8 cellular contexts compared by ENCODE assay signal in genomic region chr6:28923318-28924102, GRCh38. TPM values are rescaled to one million over a fixed set of nuclear protein-coding genes. Genes with fewer than 3 reads are reported as not detected.
DNase-seq lines count a peak whose midpoint lies in the region; ATAC-seq and TF ChIP-seq lines count a peak whose summit lies in the region.

Gene TRIM27, minus strand, starts transcription at chr6:28923985. Its CDS starts 353 bp downstream, at chr6:28923632.

- DNase-seq in DMS53 (lab: John Stamatoyannopoulos, UW) (peak; percentile 95), HuH-7 (ENCODE audit: low spot score) (peak; percentile 77), fibroblast of lung (ENCODE audit: low read depth in 2 of 2) (peak; percentile 80 to 83)
- DNase-seq in activated T-helper 1 cell treated with anti-CD3 and anti-CD28 coated beads, Interleukin-2, amount 50 U/mL, for 16 hours (ENCODE audit: low read depth in 1 of 2, low spot score in 1 of 2) = peak; percentile 63 to 71
- peak; percentile 67 to 87 (median 80) for DNase-seq in naive thymus-derived CD4-positive, alpha-beta T cell
- peak; percentile 77 for DNase-seq in stimulated activated naive CD4-positive, alpha-beta T cell treated with Interleukin-2 at 50 U/mL for 16 hours (lab: John Stamatoyannopoulos, UW)

- H3K27ac ChIP-seq in fibroblast of lung (ENCODE audit: insufficient read depth, low read length) = peak within 1 kb of the TSS; percentile 95
- H3K27ac ChIP-seq in naive thymus-derived CD4-positive, alpha-beta T cell (ENCODE audit: low read depth, low read length) = peak within 1 kb of the TSS; percentile 86

- intact Hi-C loops in naive thymus-derived CD4-positive, alpha-beta T cell (cut with micrococcal nuclease) = loop anchor here (1.0 to 5.0 kb wide), 11 partner anchors 10 to 841 kb away; partner anchors contain the start of gene ZNF165 (in 1 of the 2)

- no peak for TF ChIP-seq CTCF in fibroblast of lung (conservative IDR thresholded peaks at IDR 0.05 in 1 of 2, IDR thresholded peaks at IDR 0.05 in 1 of 2; ENCODE audit: low read depth in 1 of 2, low read length in 2 of 2)

- no peaks in the 10 kb centered on the region for H3K9me3 Mint-ChIP-seq in naive thymus-derived CD4-positive, alpha-beta T cell

- peaks cover 28 to 52% (median 41%) of the 10 kb centered on the region in 7 donors for H3K4me1 Mint-ChIP-seq in naive thymus-derived CD4-positive, alpha-beta T cell

- peak within 1 kb of the TSS; percentile 68 to 99 (median 94) for H3K4me3 ChIP-seq in fibroblast of lung (replicated peaks in 1 of 4; ENCODE audit: control extremely low read depth in 1 of 4, insufficient read depth in 1 of 4, low read depth in 3 of 4, low read length in 4 of 4)
- H3K4me3 ChIP-seq in naive thymus-derived CD4-positive, alpha-beta T cell (ENCODE audit: low read length) = peak within 1 kb of the TSS; percentile 87

- peak within 1 kb of the TSS; percentile 87 to 99 (median 95) for H3K4me3 Mint-ChIP-seq in naive thymus-derived CD4-positive, alpha-beta T cell

- ATAC-seq in GM21515 (IDR thresholded peaks at IDR 0.05; ENCODE audit: unreplicated experiment) = peak; percentile 81
- peak; percentile 89 for ATAC-seq in naive thymus-derived CD4-positive, alpha-beta T cell

- peaks cover 4 to 33% (median 16%) of the 10 kb centered on the region in 5 donors for H3K36me3 Mint-ChIP-seq in naive thymus-derived CD4-positive, alpha-beta T cell

- H3K9me3 ChIP-seq in fibroblast of lung (ENCODE audit: control insufficient read depth, insufficient read depth, low read depth, low read length) = no peaks in the 10 kb centered on the region
- H3K9me3 ChIP-seq in naive thymus-derived CD4-positive, alpha-beta T cell (ENCODE audit: control insufficient read depth in 2 of 3, low read length in 3 of 3) = no peaks in the 10 kb centered on the region

- H3K27me3 Mint-ChIP-seq in naive thymus-derived CD4-positive, alpha-beta T cell = no peaks in the 10 kb centered on the region

- POLR2A ChIA-PET in naive thymus-derived CD4-positive, alpha-beta T cell (lab: Charles Lee) = interaction anchor here (0.6 to 4.6 kb wide), 26 partner anchors 10 to 1776 kb away, joined by 3 to 125 read pairs (median 4); a partner anchor contains a TSS

- CTCF ChIA-PET in naive thymus-derived CD4-positive, alpha-beta T cell (lab: Charles Lee) = interaction anchor here (1.2 to 1.8 kb wide), 3 partner anchors 10 to 26 kb away, joined by 3 to 5 read pairs (median 4); no protein-coding TSS in a partner anchor

- H4K20me1 ChIP-seq in fibroblast of lung (ENCODE audit: control insufficient read depth, extremely low read depth, insufficient read depth, low read length) = no peaks in the 10 kb centered on the region

- peak within 1 kb of the TSS; percentile 97 for H3K4me2 ChIP-seq in fibroblast of lung (ENCODE audit: extremely low read depth, insufficient read depth, low read length)

- H2AFZ ChIP-seq in fibroblast of lung (ENCODE audit: low read length) = peak within 1 kb of the TSS; percentile 87

- H3K27me3 ChIP-seq in fibroblast of lung (ENCODE audit: control insufficient read depth, insufficient read depth, low read length) = no peaks in the 10 kb centered on the region
- no peaks in the 10 kb centered on the region for H3K27me3 ChIP-seq in naive thymus-derived CD4-positive, alpha-beta T cell (ENCODE audit: control insufficient read depth in 2 of 2, insufficient read depth in 2 of 2, low read length in 2 of 2)

- peaks cover 18% of the 10 kb centered on the region for H3K36me3 ChIP-seq in fibroblast of lung (ENCODE audit: control insufficient read depth, insufficient read depth, low read length)
- peaks cover 8 to 32% (median 23%) of the 10 kb centered on the region in 3 experiments for H3K36me3 ChIP-seq in naive thymus-derived CD4-positive, alpha-beta T cell (ENCODE audit: control insufficient read depth in 2 of 3, insufficient read depth in 3 of 3, low read length in 3 of 3)

- H3K27ac Mint-ChIP-seq in naive thymus-derived CD4-positive, alpha-beta T cell = peak within 1 kb of the TSS; percentile 86 to 96 (median 92)

- peak within 1 kb of the TSS; percentile 93 for H3K9ac ChIP-seq in fibroblast of lung (ENCODE audit: insufficient read depth, low read length)

- H3K79me2 ChIP-seq in fibroblast of lung (ENCODE audit: control insufficient read depth, insufficient read depth, low read length) = peaks cover 41% of the 10 kb centered on the region

- peaks cover 7% of the 10 kb centered on the region for H3K4me1 ChIP-seq in fibroblast of lung (ENCODE audit: control insufficient read depth, extremely low read depth, insufficient read depth, low read length)
- H3K4me1 ChIP-seq in naive thymus-derived CD4-positive, alpha-beta T cell (ENCODE audit: control insufficient read depth in 2 of 2, insufficient read depth in 2 of 2, low read length in 2 of 2) = peaks cover 20 to 34% of the 10 kb centered on the region in 2 donors

TF ChIP-seq in PFSK-1, 5 proteins besides CTCF, POLR2A, EP300 and RAD21:
- peak; percentile 8 to 71; a peak in 2 of 4 replicates for TF ChIP-seq REST (IDR thresholded peaks at IDR 0.05; ENCODE audit: insufficient read depth in 1 of 2, low read depth in 2 of 2, low read length in 2 of 2)
- TF ChIP-seq FOXP2 (optimal IDR thresholded peaks at IDR 0.05; ENCODE audit: borderline replicate concordance, extremely low read depth, extremely low read length, insufficient read depth) = no peak
- peak; percentile 97; the same call in 1 of the 2 replicates for TF ChIP-seq TAF1 (IDR thresholded peaks at IDR 0.05; ENCODE audit: borderline replicate concordance, insufficient read depth, low read length)
- peak; percentile 90; the same call in 1 of the 2 replicates for TF ChIP-seq SIN3A (IDR thresholded peaks at IDR 0.05; ENCODE audit: borderline replicate concordance, insufficient read depth, low read length)
- peak; percentile 98 for TF ChIP-seq POLR2AphosphoS5 (IDR thresholded peaks at IDR 0.05; ENCODE audit: low read depth, low read length)

RNA-seq across cellular contexts. Expression of gene TRIM27, which starts in this region (rescaled TPM):
- 76.1 TPM for polyA plus RNA-seq in PFSK-1 (2012; ENCODE audit: insufficient read length, low read depth)
- 43.7 and 43.8 TPM in 2 replicates for total RNA-seq in fibroblast of lung
- polyA plus RNA-seq in fibroblast of lung = 42.1 and 42.7 TPM in 2 replicates
- polyA plus RNA-seq in fibroblast of lung (2012) = 28.5 and 33.6 TPM in 2 replicates
- polyA minus RNA-seq in fibroblast of lung (ENCODE audit: low replicate concordance) = 17.3 and 28.3 TPM in 2 replicates
- total RNA-seq in naive thymus-derived CD4-positive, alpha-beta T cell = 10 to 100 TPM; 22.9 to 93.9 (median 67.5) TPM
- polyA plus RNA-seq in naive thymus-derived CD4-positive, alpha-beta T cell = 10 to 100 TPM; 53.0 to 82.2 TPM

Comparison
In these comparisons a context has a peak if more than half of its experiments do, and no peak if none do; other contexts are left out.
1. Peak in every context shown above with its lines: DNase-seq, ATAC-seq, H3K4me3 ChIP-seq and H3K27ac ChIP-seq.